ENCODE assay signal across 19 cellular contexts in genomic region chr12:101297661-101298060, GRCh38. TPM values are rescaled to one million over a fixed set of nuclear protein-coding genes. Genes with fewer than 3 reads are reported as not detected.
A peak's percentile ranks its signal among the peaks of the same experiment; 100 is the strongest.
DNase-seq lines count a peak whose midpoint lies in the region; ATAC-seq, FAIRE-seq and TF ChIP-seq lines count a peak whose summit lies in the region.
"Had no signal": no experiment of that assay in that cellular context is flagged by ENCODE, and none has a peak within 500 bp of the region (broad histone marks: within the 10 kb centered on the region; RNA-seq: fewer than 3 reads in every experiment).

No MANE protein-coding gene starts in this region.

- peaks cover 9 to 16% of the 10 kb centered on the region in 2 donors for H3K36me3 Mint-ChIP-seq in activated T-cell treated with anti-CD3 and anti-CD28 coated beads, Interleukin-2, amount 50 U/mL, for 72 hours (ENCODE audit: insufficient read depth in 2 of 2)
- H3K36me3 Mint-ChIP-seq in memory B cell = peaks cover 37% of the 10 kb centered on the region

- H3K27me3 ChIP-seq in dorsolateral prefrontal cortex = no peaks in the 10 kb centered on the region
- H3K27me3 ChIP-seq: BLaER1 treated with 17β-estradiol and CSF1 and Interleukin-3, amounts not matched to agents 10 nM and 100 nM; Peyer's patch had no signal

- H3K27ac ChIP-seq in dorsolateral prefrontal cortex = peak overlapping the region in 45 of 59 donors; percentile 18 to 97 (median 84)
- H3K27ac ChIP-seq: 22Rv1; BLaER1 treated with 17β-estradiol and CSF1 and Interleukin-3, amounts not matched to agents 10 nM and 100 nM; Peyer's patch had no signal

- no peak for FAIRE-seq in GM19239 (lab: Jason Lieb, UNC)

- no peak for DNase-seq in activated T-cell treated with anti-CD3 and anti-CD28 coated beads, Interleukin-2, amount 50 U/mL, for 72 hours
- DNase-seq in activated T-cell treated with anti-CD3 and anti-CD28 coated beads for 4 hours (no peak), dorsolateral prefrontal cortex (no peak), memory B cell (ENCODE audit: low spot score in 2 of 2) (no peak), GM19239 (ENCODE audit: insufficient read length, low spot score) (no peak), Kasumi-1 (lab: John Stamatoyannopoulos, UW) (no peak), T-helper 1 cell (no peak)
- DNase-seq in stimulated activated CD4-positive, alpha-beta T cell treated with anti-CD3 and anti-CD28 coated beads, Interleukin-2, amount 100 ng/mL, for 48 hours = no peak
- DNase-seq: DMS 273 treated with DMSO at 0.1 percent for 48 hours, KG1, MM.1S, NCI-H1105, NCI-H187 treated with DMSO at 0.1 percent for 48 hours, NCI-H510A, NCI-H82, Peyer's patch, SHP77 treated with DMSO at 0.1 percent for 48 hours had no signal

- H3K4me1 Mint-ChIP-seq in activated T-cell treated with anti-CD3 and anti-CD28 coated beads, Interleukin-2, amount 50 U/mL, for 72 hours (ENCODE audit: low read depth) = no peaks in the 10 kb centered on the region
- no peaks in the 10 kb centered on the region for H3K4me1 Mint-ChIP-seq in memory B cell

- ATAC-seq in activated T-cell treated with anti-CD3 and anti-CD28 coated beads, Interleukin-2, amount 50 U/mL, for 72 hours (replicated peaks in 1 of 2) = no peak
- no peak for ATAC-seq in memory B cell (ENCODE audit: low read depth)

- H3K4me3 ChIP-seq in dorsolateral prefrontal cortex = peak overlapping the region in 15 of 59 donors; percentile 3 to 64 (median 54)
- H3K4me3 ChIP-seq: BLaER1 treated with 17β-estradiol and CSF1 and Interleukin-3, amounts not matched to agents 10 nM and 100 nM; Peyer's patch had no signal

- H3K27me3 Mint-ChIP-seq in activated T-cell treated with anti-CD3 and anti-CD28 coated beads, Interleukin-2, amount 50 U/mL, for 72 hours (ENCODE audit: low read depth) = no peaks in the 10 kb centered on the region
- no peaks in the 10 kb centered on the region for H3K27me3 Mint-ChIP-seq in memory B cell

- no peak overlapping the region for H3K4me3 Mint-ChIP-seq in activated T-cell treated with anti-CD3 and anti-CD28 coated beads, Interleukin-2, amount 50 U/mL, for 72 hours
- H3K4me3 Mint-ChIP-seq in memory B cell = no peak overlapping the region

- no peak for TF ChIP-seq CTCF in dorsolateral prefrontal cortex (IDR thresholded peaks at IDR 0.05 in 54 of 56, conservative IDR thresholded peaks at IDR 0.05 in 2 of 56; ENCODE audit: low read depth in 1 of 56, partially characterized antibody in 56 of 56)

- peak overlapping the region; percentile 39 for H3K27ac Mint-ChIP-seq in activated T-cell treated with anti-CD3 and anti-CD28 coated beads, Interleukin-2, amount 50 U/mL, for 72 hours
- H3K27ac Mint-ChIP-seq in memory B cell = peak overlapping the region; percentile 45

- H3K9me3 Mint-ChIP-seq in activated T-cell treated with anti-CD3 and anti-CD28 coated beads, Interleukin-2, amount 50 U/mL, for 72 hours = no peaks in the 10 kb centered on the region
- H3K9me3 Mint-ChIP-seq in memory B cell = no peaks in the 10 kb centered on the region

- intact Hi-C loops in dorsolateral prefrontal cortex (cut with DNase I) = no loop called here

RNA-seq across cellular contexts. Expression of gene UTP20, which starts 17.8 kb away (rescaled TPM):
- total RNA-seq in activated T-cell treated with anti-CD3 and anti-CD28 coated beads, Interleukin-2, amount 50 U/mL, for 72 hours = 10 to 100 TPM; 12.3 to 15.4 TPM
- total RNA-seq in dorsolateral prefrontal cortex = 10 to 100 TPM in 58 of 120 experiments, 1 to 10 TPM in 62; 5.7 to 13.6 (median 9.9) TPM
